ENCODE assay signal across 35 cellular contexts in genomic region chr2:49780949-49781348, GRCh38.
"Had no signal": no experiment of that assay in that cellular context is flagged by ENCODE, and none has a peak within 500 bp of the region (broad histone marks: within the 10 kb centered on the region; RNA-seq: fewer than 3 reads in every experiment).

No MANE protein-coding gene starts in this region.

- H3K9me3 ChIP-seq: MG63 had no signal

- H3K4me3 ChIP-seq: MG63 had no signal

- DNase-seq: Karpas-422, Kasumi-1, MG63, MM.1S, MV-4-11, NCI-H1048, NCI-H1092, NCI-H1092 treated with DMSO at 0.1 percent for 48 hours, NCI-H1105, NCI-H1105 treated with DMSO at 0.1 percent for 48 hours, NCI-H1417, NCI-H1417 treated with DMSO at 0.1 percent for 48 hours, NCI-H1436, NCI-H1436 treated with DMSO at 0.1 percent for 48 hours, NCI-H146, NCI-H1694, NCI-H1694 treated with DMSO at 0.1 percent for 48 hours, NCI-H187, NCI-H187 treated with DMSO at 0.1 percent for 48 hours, NCI-H1930, NCI-H2029, NCI-H2029 treated with DMSO at 0.1 percent for 48 hours, NCI-H2081, NCI-H2081 treated with DMSO at 0.1 percent for 48 hours, NCI-H2107, NCI-H2171, NCI-H2171 treated with DMSO at 0.1 percent for 48 hours, NCI-H2227 treated with DMSO at 0.1 percent for 48 hours, NCI-H226, NCI-H345, NCI-H446, NCI-H446 treated with DMSO at 0.1 percent for 48 hours, NCI-H510A, NCI-H510A treated with DMSO at 0.1 percent for 48 hours, NCI-H524 had no signal

- H3K27me3 ChIP-seq: MG63 had no signal

- H3K36me3 ChIP-seq: MG63 had no signal
